Comparison of ENCODE assay signal across 8 cellular contexts in genomic region chr10:70174058-70174741, GRCh38. TPM values are rescaled to one million over a fixed set of nuclear protein-coding genes. Genes with fewer than 3 reads are reported as not detected.
A peak's percentile ranks its signal among the peaks of the same experiment; 100 is the strongest.
DNase-seq lines count a peak whose midpoint lies in the region; ATAC-seq, FAIRE-seq and TF ChIP-seq lines count a peak whose summit lies in the region.

No MANE protein-coding gene starts in this region.

- no peak for TF ChIP-seq POLR2A in sigmoid colon (IDR thresholded peaks at IDR 0.05)

- DNase-seq in activated T-helper 2 cell treated with anti-CD3 and anti-CD28 coated beads, Interferon-gamma antibody, Interleukin-2, Interleukin-4, amounts not matched to agents 10 μg/mL and 5 μg/mL and 100 μg/mL, durations not matched to agents 14 hours and 24 hours and 36 hours (ENCODE audit: low spot score), result no peak
- DNase-seq in medulla oblongata (ENCODE audit: extremely low spot score), result peak; percentile 43
- DNase-seq in sigmoid colon, result no peak
- DNase-seq in NCI-H446 (lab: John Stamatoyannopoulos, UW), result no peak
- DNase-seq in HTR-8/SVneo (ENCODE audit: insufficient read length, low spot score), result no peak

- TF ChIP-seq CTCF in C4-2B (conservative IDR thresholded peaks at IDR 0.05) (no peak), KMS-11 (conservative IDR thresholded peaks at IDR 0.05; ENCODE audit: low read depth, low read length) (no peak), sigmoid colon (IDR thresholded peaks at IDR 0.05) (no peak)

- intact Hi-C loops in activated T-helper 2 cell treated with anti-CD3 and anti-CD28 coated beads, Interferon-gamma antibody, Interleukin-2, Interleukin-4, amounts not matched to agents 10 μg/mL and 5 μg/mL and 100 μg/mL, durations not matched to agents 14 hours and 24 hours and 36 hours (cut with micrococcal nuclease), result no loop called here
- intact Hi-C loops in sigmoid colon (cut with DNase I), result no loop called here

- no peak for TF ChIP-seq EP300 in sigmoid colon (IDR thresholded peaks at IDR 0.05)

- H3K4me3 ChIP-seq in KMS-11 (IDR thresholded peaks at IDR 0.05; ENCODE audit: insufficient read depth, low read depth, low read length) (no peak overlapping the region), sigmoid colon (no peak overlapping the region)

- H4K20me1 ChIP-seq in KMS-11 (ENCODE audit: insufficient read depth), result 0 out of 2 replicates have a peak, but pooled peaks cover 5% of the 10 kb centered on the region

- H3K27ac Mint-ChIP-seq in activated T-helper 2 cell treated with anti-CD3 and anti-CD28 coated beads, Interferon-gamma antibody, Interleukin-2, Interleukin-4, amounts not matched to agents 10 μg/mL and 5 μg/mL and 100 μg/mL, durations not matched to agents 14 hours and 24 hours and 36 hours, result peak overlapping the region; percentile 84

- peaks cover 25% of the 10 kb centered on the region for H3K4me1 Mint-ChIP-seq in activated T-helper 2 cell treated with anti-CD3 and anti-CD28 coated beads, Interferon-gamma antibody, Interleukin-2, Interleukin-4, amounts not matched to agents 10 μg/mL and 5 μg/mL and 100 μg/mL, durations not matched to agents 14 hours and 24 hours and 36 hours (ENCODE audit: low read depth)

- H3K9ac ChIP-seq in KMS-11, result no peak overlapping the region

- ATAC-seq in HG03520 (IDR thresholded peaks at IDR 0.05; ENCODE audit: unreplicated experiment), result no peak

- H3K9me3 ChIP-seq in sigmoid colon, result no peaks in the 10 kb centered on the region

- H3K9me3 Mint-ChIP-seq in activated T-helper 2 cell treated with anti-CD3 and anti-CD28 coated beads, Interferon-gamma antibody, Interleukin-2, Interleukin-4, amounts not matched to agents 10 μg/mL and 5 μg/mL and 100 μg/mL, durations not matched to agents 14 hours and 24 hours and 36 hours, result no peaks in the 10 kb centered on the region

- H3K36me3 ChIP-seq in KMS-11 (ENCODE audit: insufficient read depth) (no peaks in the 10 kb centered on the region), sigmoid colon (no peaks in the 10 kb centered on the region)

- H3K4me1 ChIP-seq in KMS-11 (ENCODE audit: low read depth, poor library complexity, severe bottlenecking) (peaks cover 2% of the 10 kb centered on the region), sigmoid colon (peaks cover 0 to 8% (median 5%) of the 10 kb centered on the region in 4 donors)

- no peak for FAIRE-seq in HTR-8/SVneo (lab: Jason Lieb, UNC)

- peaks cover 2% of the 10 kb centered on the region for H3K27me3 Mint-ChIP-seq in activated T-helper 2 cell treated with anti-CD3 and anti-CD28 coated beads, Interferon-gamma antibody, Interleukin-2, Interleukin-4, amounts not matched to agents 10 μg/mL and 5 μg/mL and 100 μg/mL, durations not matched to agents 14 hours and 24 hours and 36 hours (ENCODE audit: low read depth)

- H3K4me3 Mint-ChIP-seq in activated T-helper 2 cell treated with anti-CD3 and anti-CD28 coated beads, Interferon-gamma antibody, Interleukin-2, Interleukin-4, amounts not matched to agents 10 μg/mL and 5 μg/mL and 100 μg/mL, durations not matched to agents 14 hours and 24 hours and 36 hours (ENCODE audit: low read depth), result no peak overlapping the region

- H3K79me2 ChIP-seq in KMS-11 (ENCODE audit: insufficient read depth, low read depth), result peaks cover 12% of the 10 kb centered on the region

- no peaks in the 10 kb centered on the region for H3K27me3 ChIP-seq in KMS-11 (ENCODE audit: insufficient read depth, low read depth)
- H3K27me3 ChIP-seq in sigmoid colon, result no peaks in the 10 kb centered on the region

- H3K4me2 ChIP-seq in KMS-11, result no peak overlapping the region

- peaks cover 7% of the 10 kb centered on the region for H3K36me3 Mint-ChIP-seq in activated T-helper 2 cell treated with anti-CD3 and anti-CD28 coated beads, Interferon-gamma antibody, Interleukin-2, Interleukin-4, amounts not matched to agents 10 μg/mL and 5 μg/mL and 100 μg/mL, durations not matched to agents 14 hours and 24 hours and 36 hours (ENCODE audit: low read depth)

- WGBS in sigmoid colon, 2 donors, result 38 to 44% methylated on average over 4 of the region's 4 CpGs

- H2AFZ ChIP-seq in KMS-11 (ENCODE audit: low read depth), result peak overlapping the region; percentile 14; the same call in 1 of the 2 replicates

- H3K27ac ChIP-seq in C4-2B, result peak overlapping the region; percentile 30
- H3K27ac ChIP-seq in KMS-11, result no peak overlapping the region
- H3K27ac ChIP-seq in sigmoid colon, result no peak overlapping the region

RNA-seq across cellular contexts. Expression of gene SAR1A, which starts 3.9 kb away (rescaled TPM):
- total RNA-seq in activated T-helper 2 cell treated with anti-CD3 and anti-CD28 coated beads, Interferon-gamma antibody, Interleukin-2, Interleukin-4, amounts not matched to agents 10 μg/mL and 5 μg/mL and 100 μg/mL, durations not matched to agents 14 hours and 24 hours and 36 hours, result 115 and 129 TPM in 2 replicates
- total RNA-seq in sigmoid colon, result 10 to 100 TPM; 67.0 to 86.6 (median 78.6) TPM
- 10 to 100 TPM; 16.2 to 37.5 (median 19.4) TPM for polyA plus RNA-seq in sigmoid colon

RNA-seq across cellular contexts. Expression of gene TYSND1, which starts 27.7 kb away (rescaled TPM):
- 12.5 and 13.6 TPM in 2 replicates for total RNA-seq in activated T-helper 2 cell treated with anti-CD3 and anti-CD28 coated beads, Interferon-gamma antibody, Interleukin-2, Interleukin-4, amounts not matched to agents 10 μg/mL and 5 μg/mL and 100 μg/mL, durations not matched to agents 14 hours and 24 hours and 36 hours
- 10 to 100 TPM in 1 of 4 donors, 1 to 10 TPM in 3; 7.9 to 10.3 (median 9.0) TPM for total RNA-seq in sigmoid colon
- polyA plus RNA-seq in sigmoid colon, result 10 to 100 TPM in 1 of 3 donors, 1 to 10 TPM in 2; 5.1 to 13.5 (median 8.4) TPM

RNA-seq across cellular contexts. Expression of gene AIFM2, which starts 41.6 kb away (rescaled TPM):
- total RNA-seq in activated T-helper 2 cell treated with anti-CD3 and anti-CD28 coated beads, Interferon-gamma antibody, Interleukin-2, Interleukin-4, amounts not matched to agents 10 μg/mL and 5 μg/mL and 100 μg/mL, durations not matched to agents 14 hours and 24 hours and 36 hours, result 9.5 and 11.6 TPM in 2 replicates
- total RNA-seq in sigmoid colon, result 10 to 100 TPM; 10.2 to 11.7 (median 10.8) TPM
- 10 to 100 TPM; 14.4 to 26.8 (median 26.4) TPM for polyA plus RNA-seq in sigmoid colon

RNA-seq across cellular contexts. Expression of gene PPA1, which starts 59.0 kb away (rescaled TPM):
- 405 and 419 TPM in 2 replicates for total RNA-seq in activated T-helper 2 cell treated with anti-CD3 and anti-CD28 coated beads, Interferon-gamma antibody, Interleukin-2, Interleukin-4, amounts not matched to agents 10 μg/mL and 5 μg/mL and 100 μg/mL, durations not matched to agents 14 hours and 24 hours and 36 hours
- 10 to 100 TPM; 51.2 to 99.5 (median 70.6) TPM for total RNA-seq in sigmoid colon
- 100 to 1,000 TPM; 179 to 273 (median 179) TPM for polyA plus RNA-seq in sigmoid colon
